19 cellular contexts compared by ENCODE assay signal in the genomic region with DNA sequence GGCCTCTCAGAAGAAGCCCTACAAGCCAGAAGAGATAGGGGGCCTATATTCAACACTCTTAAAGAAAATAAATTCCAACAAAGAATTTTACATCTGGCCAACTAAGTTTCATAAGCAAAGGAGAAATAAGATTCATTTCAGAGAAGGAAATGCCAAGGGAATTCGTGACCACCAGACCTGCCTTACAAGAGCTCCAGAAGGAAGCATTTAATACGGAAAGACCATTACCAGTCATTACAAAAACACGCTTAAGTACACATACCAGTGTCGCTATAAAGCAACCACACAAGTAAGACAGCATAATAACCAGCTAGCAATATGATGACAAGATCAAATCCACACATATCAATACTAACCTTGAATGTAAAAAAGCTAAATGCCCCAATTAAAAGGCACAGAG.
DNase-seq lines count a peak whose midpoint lies in the region; TF ChIP-seq lines count a peak whose summit lies in the region.
"Had no signal": no experiment of that assay in that cellular context is flagged by ENCODE, and none has a peak within 500 bp of the region (broad histone marks: within the 10 kb centered on the region; RNA-seq: fewer than 3 reads in every experiment).

No MANE protein-coding gene starts in this region.

- no peak overlapping the region for H3K4me3 Mint-ChIP-seq in MCF 10A (ENCODE audit: unreplicated experiment)
- H3K4me3 Mint-ChIP-seq in activated CD4-positive, alpha-beta T cell treated with anti-CD3 and anti-CD28 coated beads, Interleukin-2, amount 10 ng/mL, durations not matched to agents 7 days and 5 days: no peak overlapping the region

- H3K36me3 ChIP-seq in breast epithelium: no peaks in the 10 kb centered on the region
- H3K36me3 ChIP-seq: HAP-1 had no signal

- TF ChIP-seq POLR2A in breast epithelium (IDR thresholded peaks at IDR 0.05): no peak

- H3K36me3 Mint-ChIP-seq in MCF 10A (ENCODE audit: insufficient read depth, unreplicated experiment): no peaks in the 10 kb centered on the region
- no peaks in the 10 kb centered on the region for H3K36me3 Mint-ChIP-seq in activated CD4-positive, alpha-beta T cell treated with anti-CD3 and anti-CD28 coated beads, Interleukin-2, amount 10 ng/mL, durations not matched to agents 7 days and 5 days (ENCODE audit: low read depth)

- H3K27ac ChIP-seq in breast epithelium: no peak overlapping the region
- H3K27ac ChIP-seq: 22Rv1, C4-2B had no signal

- POLR2A ChIA-PET in MCF 10A (lab: Yijun Ruan, JAX): interaction anchor here (0.6 to 1.0 kb wide), 3 partner anchors 21 to 1237 kb away, joined by 3 to 4 read pairs (median 3); no protein-coding TSS in a partner anchor
- POLR2A ChIA-PET in activated CD4-positive, alpha-beta T cell treated with anti-CD3 and anti-CD28 coated beads, Interleukin-2, amount 10 ng/mL, durations not matched to agents 7 days and 5 days (lab: Charles Lee): no interaction called here

- peaks cover 17% of the 10 kb centered on the region for H3K4me1 Mint-ChIP-seq in MCF 10A (ENCODE audit: insufficient read depth, unreplicated experiment)
- H3K4me1 Mint-ChIP-seq in activated CD4-positive, alpha-beta T cell treated with anti-CD3 and anti-CD28 coated beads, Interleukin-2, amount 10 ng/mL, durations not matched to agents 7 days and 5 days: no peaks in the 10 kb centered on the region

- H3K9me3 ChIP-seq in breast epithelium: peaks cover 0 to 4% of the 10 kb centered on the region in 2 donors
- H3K9me3 ChIP-seq: HAP-1, SK-N-SH had no signal

- H3K27me3 Mint-ChIP-seq in MCF 10A (ENCODE audit: insufficient read depth, unreplicated experiment): no peaks in the 10 kb centered on the region
- H3K27me3 Mint-ChIP-seq in activated CD4-positive, alpha-beta T cell treated with anti-CD3 and anti-CD28 coated beads, Interleukin-2, amount 10 ng/mL, durations not matched to agents 7 days and 5 days: no peaks in the 10 kb centered on the region

- TF ChIP-seq CTCF in MCF 10A (IDR thresholded peaks at IDR 0.05; ENCODE audit: unreplicated experiment) (no peak), breast epithelium (IDR thresholded peaks at IDR 0.05) (no peak), foreskin fibroblast (IDR thresholded peaks at IDR 0.05; ENCODE audit: low read depth, low read length) (no peak)

- no peaks in the 10 kb centered on the region for H3K4me1 ChIP-seq in breast epithelium
- H3K4me1 ChIP-seq: HAP-1 had no signal

- DNase-seq in MCF 10A (ENCODE audit: unreplicated experiment): no peak
- no peak for DNase-seq in breast epithelium (ENCODE audit: low spot score in 2 of 2)
- DNase-seq in amniotic epithelial cell (ENCODE audit: low read depth): peak; percentile 22
- peak; percentile 67 for DNase-seq in iris pigment epithelial cell (ENCODE audit: low read depth)
- no peak for DNase-seq in NCI-H1105 (lab: John Stamatoyannopoulos, UW)
- DNase-seq in foreskin fibroblast: no peak
- no peak for DNase-seq in stimulated activated CD4-positive, alpha-beta T cell treated with anti-CD3 and anti-CD28 coated beads, Interleukin-4, amount 100 ng/mL, for 1 hour
- DNase-seq in activated CD4-positive, alpha-beta T cell treated with anti-CD3 and anti-CD28 coated beads, Interleukin-2, amount 10 ng/mL, durations not matched to agents 7 days and 5 days: no peak
- DNase-seq: KG1, NCI-H1092, NCI-H1694, NCI-H446 treated with DMSO at 0.1 percent for 48 hours, NCI-H748 treated with DMSO at 0.1 percent for 48 hours, Right ventricle myocardium superior, SK-N-SH had no signal

- no peaks in the 10 kb centered on the region for H3K27me3 ChIP-seq in breast epithelium

- intact Hi-C loops in MCF 10A (cut with micrococcal nuclease): no loop called here
- intact Hi-C loops in breast epithelium (cut with DNase I; ENCODE audit: low total_unique reads): no loop called here

- H3K4me3 ChIP-seq in breast epithelium: no peak overlapping the region
- no peak overlapping the region for H3K4me3 ChIP-seq in foreskin fibroblast (ENCODE audit: low read depth in 1 of 2, low read length in 2 of 2)
- H3K4me3 ChIP-seq: GM12878, HAP-1 had no signal

- H3K9me3 Mint-ChIP-seq in MCF 10A (ENCODE audit: unreplicated experiment): no peaks in the 10 kb centered on the region
- H3K9me3 Mint-ChIP-seq in activated CD4-positive, alpha-beta T cell treated with anti-CD3 and anti-CD28 coated beads, Interleukin-2, amount 10 ng/mL, durations not matched to agents 7 days and 5 days: peaks cover 10% of the 10 kb centered on the region

- CTCF ChIA-PET in MCF 10A (lab: Yijun Ruan, JAX): interaction anchor here (0.6 to 1.1 kb wide), 3 partner anchors 9 to 804 kb away, joined by 3 to 4 read pairs (median 3); no protein-coding TSS in a partner anchor
- CTCF ChIA-PET in activated CD4-positive, alpha-beta T cell treated with anti-CD3 and anti-CD28 coated beads, Interleukin-2, amount 10 ng/mL, durations not matched to agents 7 days and 5 days (lab: Charles Lee): no interaction called here

- peak overlapping the region; percentile 72 for H3K27ac Mint-ChIP-seq in MCF 10A (ENCODE audit: low read depth, unreplicated experiment)
- no peak overlapping the region for H3K27ac Mint-ChIP-seq in activated CD4-positive, alpha-beta T cell treated with anti-CD3 and anti-CD28 coated beads, Interleukin-2, amount 10 ng/mL, durations not matched to agents 7 days and 5 days

- TSS peak; percentile 95 for BruUV-seq in MCF 10A (replicated peaks; lab: Mats Ljungman, UMichigan)

Comparison
In these comparisons a context has a peak if more than half of its experiments do, and no peak if none do; other contexts are left out.
1. DNase-seq: peak in amniotic epithelial cell (single experiment) and iris pigment epithelial cell (single experiment); none in MCF 10A (single experiment), breast epithelium (0 of 2), NCI-H1105 (single experiment), foreskin fibroblast (0 of 2), stimulated activated CD4-positive, alpha-beta T cell treated with anti-CD3 and anti-CD28 coated beads, Interleukin-4, amount 100 ng/mL, for 1 hour (single experiment) and activated CD4-positive, alpha-beta T cell treated with anti-CD3 and anti-CD28 coated beads, Interleukin-2, amount 10 ng/mL, durations not matched to agents 7 days and 5 days (single experiment).